Comparison of ENCODE assay signal across 9 cellular contexts in genomic region chr2:226970362-226970761, GRCh38.
A peak's percentile ranks its signal among the peaks of the same experiment; 100 is the strongest.
DNase-seq lines count a peak whose midpoint lies in the region; ATAC-seq, FAIRE-seq and TF ChIP-seq lines count a peak whose summit lies in the region.
"Had no signal": no experiment of that assay in that cellular context is flagged by ENCODE, and none has a peak within 500 bp of the region (broad histone marks: within the 10 kb centered on the region; RNA-seq: fewer than 3 reads in every experiment).

No MANE protein-coding gene starts in this region.

- no peaks in the 10 kb centered on the region for H3K9me3 Mint-ChIP-seq in mesothelial cell of epicardium

- TF ChIP-seq CTCF in mesothelial cell of epicardium (IDR thresholded peaks at IDR 0.05; ENCODE audit: unreplicated experiment): no peak

- ATAC-seq in GM21381 (IDR thresholded peaks at IDR 0.05; ENCODE audit: unreplicated experiment) (peak; percentile 70), HG03342 (IDR thresholded peaks at IDR 0.05; ENCODE audit: unreplicated experiment) (peak; percentile 64)
- ATAC-seq: T-helper 17 cell had no signal

- no peaks in the 10 kb centered on the region for H3K27me3 ChIP-seq in H7 (ENCODE audit: control insufficient read depth, insufficient read depth, low read length)

- H3K36me3 Mint-ChIP-seq in mesothelial cell of epicardium: peaks cover 7% of the 10 kb centered on the region

- H3K36me3 ChIP-seq in H7 (replicated peaks; ENCODE audit: control insufficient read depth, insufficient read depth, low read length): no peaks in the 10 kb centered on the region

- H3K4me1 Mint-ChIP-seq in mesothelial cell of epicardium: peaks cover 12% of the 10 kb centered on the region

- H3K27ac Mint-ChIP-seq in mesothelial cell of epicardium: peak overlapping the region; percentile 45
- H3K27ac Mint-ChIP-seq: T-helper 17 cell had no signal

- H3K4me3 ChIP-seq in H7 (ENCODE audit: insufficient read depth, low read depth, low read length): no peak overlapping the region

- H3K4me3 Mint-ChIP-seq in mesothelial cell of epicardium: no peak overlapping the region
- H3K4me3 Mint-ChIP-seq: T-helper 17 cell had no signal

- H3K27me3 Mint-ChIP-seq in mesothelial cell of epicardium (ENCODE audit: low read depth): no peaks in the 10 kb centered on the region
- H3K27me3 Mint-ChIP-seq: T-helper 17 cell had no signal

- DNase-seq in GM18507 (ENCODE audit: extremely low spot score, insufficient read length, low read depth) (no peak), mesothelial cell of epicardium (ENCODE audit: low spot score in 2 of 2, unreplicated experiment in 2 of 2) (no peak), H7 (no peak), NCI-H1417 (lab: John Stamatoyannopoulos, UW) (no peak), SHP77 (lab: John Stamatoyannopoulos, UW) (no peak), NCI-H2196 treated with DMSO at 0.1 percent for 48 hours (lab: John Stamatoyannopoulos, UW; ENCODE audit: unreplicated experiment) (no peak)
- DNase-seq: T-helper 17 cell had no signal

- FAIRE-seq in GM18507 (lab: Jason Lieb, UNC): peak; percentile 84
